ENCODE assay signal across 1 cellular context in genomic region chr17:76353004-76353598, GRCh38.
TF ChIP-seq lines count a peak whose summit lies in the region.

No MANE protein-coding gene starts in this region.

TF ChIP-seq in GM23338, 12 proteins besides CTCF, POLR2A, EP300 and RAD21 (continued from another document):
- TF ChIP-seq, protein P1, sequence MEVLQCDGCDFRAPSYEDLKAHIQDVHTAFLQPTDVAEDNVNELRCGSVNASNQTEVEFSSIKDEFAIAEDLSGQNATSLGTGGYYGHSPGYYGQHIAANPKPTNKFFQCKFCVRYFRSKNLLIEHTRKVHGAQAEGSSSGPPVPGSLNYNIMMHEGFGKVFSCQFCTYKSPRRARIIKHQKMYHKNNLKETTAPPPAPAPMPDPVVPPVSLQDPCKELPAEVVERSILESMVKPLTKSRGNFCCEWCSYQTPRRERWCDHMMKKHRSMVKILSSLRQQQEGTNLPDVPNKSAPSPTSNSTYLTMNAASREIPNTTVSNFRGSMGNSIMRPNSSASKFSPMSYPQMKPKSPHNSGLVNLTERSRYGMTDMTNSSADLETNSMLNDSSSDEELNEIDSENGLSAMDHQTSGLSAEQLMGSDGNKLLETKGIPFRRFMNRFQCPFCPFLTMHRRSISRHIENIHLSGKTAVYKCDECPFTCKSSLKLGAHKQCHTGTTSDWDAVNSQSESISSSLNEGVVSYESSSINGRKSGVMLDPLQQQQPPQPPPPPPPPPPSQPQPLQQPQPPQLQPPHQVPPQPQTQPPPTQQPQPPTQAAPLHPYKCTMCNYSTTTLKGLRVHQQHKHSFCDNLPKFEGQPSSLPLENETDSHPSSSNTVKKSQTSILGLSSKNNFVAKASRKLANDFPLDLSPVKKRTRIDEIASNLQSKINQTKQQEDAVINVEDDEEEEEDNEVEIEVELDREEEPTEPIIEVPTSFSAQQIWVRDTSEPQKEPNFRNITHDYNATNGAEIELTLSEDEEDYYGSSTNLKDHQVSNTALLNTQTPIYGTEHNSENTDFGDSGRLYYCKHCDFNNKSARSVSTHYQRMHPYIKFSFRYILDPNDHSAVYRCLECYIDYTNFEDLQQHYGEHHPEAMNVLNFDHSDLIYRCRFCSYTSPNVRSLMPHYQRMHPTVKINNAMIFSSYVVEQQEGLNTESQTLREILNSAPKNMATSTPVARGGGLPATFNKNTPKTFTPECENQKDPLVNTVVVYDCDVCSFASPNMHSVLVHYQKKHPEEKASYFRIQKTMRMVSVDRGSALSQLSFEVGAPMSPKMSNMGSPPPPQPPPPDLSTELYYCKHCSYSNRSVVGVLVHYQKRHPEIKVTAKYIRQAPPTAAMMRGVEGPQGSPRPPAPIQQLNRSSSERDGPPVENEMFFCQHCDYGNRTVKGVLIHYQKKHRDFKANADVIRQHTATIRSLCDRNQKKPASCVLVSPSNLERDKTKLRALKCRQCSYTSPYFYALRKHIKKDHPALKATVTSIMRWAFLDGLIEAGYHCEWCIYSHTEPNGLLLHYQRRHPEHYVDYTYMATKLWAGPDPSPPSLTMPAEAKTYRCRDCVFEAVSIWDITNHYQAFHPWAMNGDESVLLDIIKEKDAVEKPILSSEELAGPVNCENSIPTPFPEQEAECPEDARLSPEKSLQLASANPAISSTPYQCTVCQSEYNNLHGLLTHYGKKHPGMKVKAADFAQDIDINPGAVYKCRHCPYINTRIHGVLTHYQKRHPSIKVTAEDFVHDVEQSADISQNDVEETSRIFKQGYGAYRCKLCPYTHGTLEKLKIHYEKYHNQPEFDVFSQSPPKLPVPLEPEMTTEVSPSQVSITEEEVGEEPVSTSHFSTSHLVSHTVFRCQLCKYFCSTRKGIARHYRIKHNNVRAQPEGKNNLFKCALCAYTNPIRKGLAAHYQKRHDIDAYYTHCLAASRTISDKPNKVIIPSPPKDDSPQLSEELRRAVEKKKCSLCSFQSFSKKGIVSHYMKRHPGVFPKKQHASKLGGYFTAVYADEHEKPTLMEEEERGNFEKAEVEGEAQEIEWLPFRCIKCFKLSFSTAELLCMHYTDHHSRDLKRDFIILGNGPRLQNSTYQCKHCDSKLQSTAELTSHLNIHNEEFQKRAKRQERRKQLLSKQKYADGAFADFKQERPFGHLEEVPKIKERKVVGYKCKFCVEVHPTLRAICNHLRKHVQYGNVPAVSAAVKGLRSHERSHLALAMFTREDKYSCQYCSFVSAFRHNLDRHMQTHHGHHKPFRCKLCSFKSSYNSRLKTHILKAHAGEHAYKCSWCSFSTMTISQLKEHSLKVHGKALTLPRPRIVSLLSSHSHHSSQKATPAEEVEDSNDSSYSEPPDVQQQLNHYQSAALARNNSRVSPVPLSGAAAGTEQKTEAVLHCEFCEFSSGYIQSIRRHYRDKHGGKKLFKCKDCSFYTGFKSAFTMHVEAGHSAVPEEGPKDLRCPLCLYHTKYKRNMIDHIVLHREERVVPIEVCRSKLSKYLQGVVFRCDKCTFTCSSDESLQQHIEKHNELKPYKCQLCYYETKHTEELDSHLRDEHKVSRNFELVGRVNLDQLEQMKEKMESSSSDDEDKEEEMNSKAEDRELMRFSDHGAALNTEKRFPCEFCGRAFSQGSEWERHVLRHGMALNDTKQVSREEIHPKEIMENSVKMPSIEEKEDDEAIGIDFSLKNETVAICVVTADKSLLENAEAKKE (CRISPR knock-in tag; IDR thresholded peaks at IDR 0.05), result no peak
- no peak for TF ChIP-seq STAT1 (IDR thresholded peaks at IDR 0.05; ENCODE audit: unreplicated experiment)
- TF ChIP-seq JUNB (IDR thresholded peaks at IDR 0.05; ENCODE audit: unreplicated experiment), result no peak
- no peak for TF ChIP-seq POLR2AphosphoS5 (IDR thresholded peaks at IDR 0.05; ENCODE audit: low read depth)
- TF ChIP-seq ZNF114 (CRISPR knock-in tag; IDR thresholded peaks at IDR 0.05), result no peak
- TF ChIP-seq CREB1 (CRISPR knock-in tag; IDR thresholded peaks at IDR 0.05; ENCODE audit: low read depth), result no peak
- TF ChIP-seq EZH2 (IDR thresholded peaks at IDR 0.05; ENCODE audit: low read depth, unreplicated experiment), result no peak
- no peak for TF ChIP-seq EZH2phosphoT487 (IDR thresholded peaks at IDR 0.05; ENCODE audit: unreplicated experiment)
TF ChIP-seq in GM23338: peak in this region for 0.
